In the genomic region with DNA sequence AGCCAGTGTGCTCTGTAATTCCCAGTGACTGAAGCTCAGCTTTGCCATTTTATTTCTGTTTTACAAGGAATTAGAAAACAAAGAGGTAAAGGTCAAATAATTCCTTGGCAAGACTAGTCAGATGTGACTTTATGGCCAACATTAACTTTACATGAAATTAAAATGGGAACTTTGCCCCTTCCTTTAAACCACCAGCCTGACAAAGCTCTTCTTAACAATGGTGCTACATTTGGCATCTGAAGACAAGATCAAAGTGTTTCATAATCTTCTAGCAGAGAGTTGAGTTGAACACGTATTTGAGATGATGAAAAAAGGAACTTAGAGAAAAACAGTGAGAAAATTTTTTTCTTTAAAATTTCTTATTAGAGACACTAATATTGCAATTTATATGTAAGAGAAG, we compare ENCODE assay signal across 25 cellular contexts.
"Had no signal": no experiment of that assay in that cellular context is flagged by ENCODE, and none has a peak within 500 bp of the region (broad histone marks: within the 10 kb centered on the region; RNA-seq: fewer than 3 reads in every experiment).

No MANE protein-coding gene starts in this region.

- H3K4me1 Mint-ChIP-seq: activated CD4-positive, alpha-beta T cell treated with anti-CD3 and anti-CD28 coated beads for 36 hours; activated naive CD8-positive, alpha-beta T cell treated with anti-CD3 and anti-CD28 coated beads, Interleukin-2, amount 10 ng/mL, durations not matched to agents 7 days and 5 days; mesothelial cell of epicardium; neural progenitor cell; WTC11 had no signal

- DNase-seq: activated CD4-positive, alpha-beta T cell treated with anti-CD3 and anti-CD28 coated beads for 36 hours; activated CD4-positive, alpha-beta T cell treated with anti-CD3 and anti-CD28 coated beads, Interleukin-2, amount 50 U/mL, for 4 hours; activated CD8-positive, alpha-beta memory T cell treated with anti-CD3 and anti-CD28 coated beads for 24 hours; activated CD8-positive, alpha-beta memory T cell treated with anti-CD3 and anti-CD28 coated beads, Interleukin-2, amount 50 U/mL, for 48 hours; activated naive CD4-positive, alpha-beta T cell treated with Interleukin-2 at 50 U/mL for 16 hours; activated naive CD8-positive, alpha-beta T cell treated with anti-CD3 and anti-CD28 coated beads, Interleukin-2, amount 10 ng/mL, durations not matched to agents 7 days and 5 days; activated T-cell treated with anti-CD3 and anti-CD28 coated beads, Interleukin-2, amount 50 U/mL, for 4 hours; amygdala; colonic mucosa; dorsolateral prefrontal cortex; effector memory CD8-positive, alpha-beta T cell; foreskin melanocyte; glutamatergic neuron; kidney glomerular epithelial cell; left ventricle myocardium inferior; naive thymus-derived CD8-positive, alpha-beta T cell; spleen; stimulated activated CD4-positive, alpha-beta T cell treated with anti-CD3 and anti-CD28 coated beads, Interleukin-4, amount 100 ng/mL, for 1 hour; stimulated activated naive CD4-positive, alpha-beta T cell treated with Interleukin-2 at 50 U/mL for 16 hours had no signal

- H3K4me3 Mint-ChIP-seq: activated CD4-positive, alpha-beta T cell treated with anti-CD3 and anti-CD28 coated beads for 36 hours; activated naive CD8-positive, alpha-beta T cell treated with anti-CD3 and anti-CD28 coated beads, Interleukin-2, amount 10 ng/mL, durations not matched to agents 7 days and 5 days; activated T-cell treated with anti-CD3 and anti-CD28 coated beads, Interleukin-2, amount 50 U/mL, for 4 hours; effector memory CD8-positive, alpha-beta T cell; mesothelial cell of epicardium; naive thymus-derived CD8-positive, alpha-beta T cell; neural progenitor cell; type B pancreatic cell; WTC11 had no signal

- H3K9me3 Mint-ChIP-seq: activated T-helper 2 cell treated with anti-CD3 and anti-CD28 coated beads, Interferon-gamma antibody, Interleukin-2, Interleukin-4, amounts not matched to agents 10 μg/mL and 5 μg/mL and 100 μg/mL, durations not matched to agents 14 hours and 24 hours and 36 hours; mesothelial cell of epicardium; neural progenitor cell had no signal

- H3K27ac Mint-ChIP-seq: activated CD4-positive, alpha-beta T cell treated with anti-CD3 and anti-CD28 coated beads for 36 hours; activated naive CD8-positive, alpha-beta T cell treated with anti-CD3 and anti-CD28 coated beads, Interleukin-2, amount 10 ng/mL, durations not matched to agents 7 days and 5 days; activated T-helper 2 cell treated with anti-CD3 and anti-CD28 coated beads, Interferon-gamma antibody, Interleukin-2, Interleukin-4, amounts not matched to agents 10 μg/mL and 5 μg/mL and 100 μg/mL, durations not matched to agents 14 hours and 24 hours and 36 hours; effector memory CD8-positive, alpha-beta T cell; mesothelial cell of epicardium; neural progenitor cell; type B pancreatic cell; WTC11 had no signal

- ATAC-seq: activated CD4-positive, alpha-beta T cell treated with anti-CD3 and anti-CD28 coated beads for 36 hours; activated T-cell treated with anti-CD3 and anti-CD28 coated beads, Interleukin-2, amount 50 U/mL, for 4 hours; effector memory CD8-positive, alpha-beta T cell; esophagus mucosa; naive thymus-derived CD8-positive, alpha-beta T cell; WTC11 had no signal

- H3K36me3 Mint-ChIP-seq: mesothelial cell of epicardium, neural progenitor cell, type B pancreatic cell, WTC11 had no signal

- H3K27me3 Mint-ChIP-seq: activated CD4-positive, alpha-beta T cell treated with anti-CD3 and anti-CD28 coated beads for 36 hours; activated naive CD8-positive, alpha-beta T cell treated with anti-CD3 and anti-CD28 coated beads, Interleukin-2, amount 10 ng/mL, durations not matched to agents 7 days and 5 days; naive thymus-derived CD8-positive, alpha-beta T cell; type B pancreatic cell had no signal
